In genomic region chr2:16671760-16672159, GRCh38 we compare ENCODE assay signal across 31 cellular contexts. TPM values are rescaled to one million over a fixed set of nuclear protein-coding genes. Genes with fewer than 3 reads are reported as not detected.
DNase-seq lines count a peak whose midpoint lies in the region; ATAC-seq, FAIRE-seq and TF ChIP-seq lines count a peak whose summit lies in the region.
"Had no signal": no experiment of that assay in that cellular context is flagged by ENCODE, and none has a peak within 500 bp of the region (broad histone marks: within the 10 kb centered on the region; RNA-seq: fewer than 3 reads in every experiment).

No MANE protein-coding gene starts in this region.

- H3K9me3 Mint-ChIP-seq in MCF 10A (ENCODE audit: unreplicated experiment): no peaks in the 10 kb centered on the region
- H3K9me3 Mint-ChIP-seq: activated CD4-positive, alpha-beta T cell treated with anti-CD3 and anti-CD28 coated beads, Interleukin-2, amount 10 ng/mL, durations not matched to agents 7 days and 5 days; activated T-helper 1 cell treated with anti-CD3 and anti-CD28 coated beads, Interleukin-12 subunit alpha, Interleukin-12 subunit beta, Interleukin-2, Interleukin-4 antibody, amounts not matched to agents 30 ng/mL and 10 ng/mL and 1 ng/mL, durations not matched to agents 14 hours and 24 hours and 36 hours; effector memory CD8-positive, alpha-beta T cell; GM23338; natural killer cell treated with Interleukin-12 subunit alpha and Interleukin-12 subunit beta and Interleukin-15 and Interleukin-18, amount 100 ng/mL, for 72 hours had no signal

- H4K20me1 ChIP-seq in endothelial cell of umbilical vein (replicated peaks; ENCODE audit: control insufficient read depth, extremely low read depth, insufficient read depth, low read length): no peaks in the 10 kb centered on the region
- H4K20me1 ChIP-seq: BLaER1 had no signal

- no peak for TF ChIP-seq CTCF in MCF 10A (IDR thresholded peaks at IDR 0.05; ENCODE audit: unreplicated experiment)
- no peak for TF ChIP-seq CTCF in breast epithelium (IDR thresholded peaks at IDR 0.05)
- no peak for TF ChIP-seq CTCF in endothelial cell of umbilical vein (IDR thresholded peaks at IDR 0.05; ENCODE audit: extremely low read depth in 1 of 2, insufficient read depth in 1 of 2, low read depth in 1 of 2, low read length in 2 of 2)
- TF ChIP-seq CTCF in stomach (IDR thresholded peaks at IDR 0.05): no peak

- no peaks in the 10 kb centered on the region for H3K79me2 ChIP-seq in endothelial cell of umbilical vein (ENCODE audit: control insufficient read depth, insufficient read depth, low read length)

- TF ChIP-seq POLR2A in breast epithelium (IDR thresholded peaks at IDR 0.05) (no peak), endothelial cell of umbilical vein (IDR thresholded peaks at IDR 0.05; ENCODE audit: low read depth, low read length) (no peak), stomach (IDR thresholded peaks at IDR 0.05) (no peak)

- BruUV-seq in MCF 10A (replicated peaks; lab: Mats Ljungman, UMichigan) (no TSS peak), endothelial cell of umbilical vein (replicated peaks; lab: Mats Ljungman, UMichigan) (no TSS peak)

- 84 to 100% (median 90%) methylated on average over 1 of the region's 1 CpG for WGBS in stomach, 5 donors

- no peaks in the 10 kb centered on the region for H3K36me3 Mint-ChIP-seq in MCF 10A (ENCODE audit: insufficient read depth, unreplicated experiment)
- H3K36me3 Mint-ChIP-seq: activated CD8-positive, alpha-beta memory T cell treated with anti-CD3 and anti-CD28 coated beads, Interleukin-2, amount 10 ng/mL, durations not matched to agents 7 days and 5 days; activated naive CD8-positive, alpha-beta T cell; natural killer cell treated with Interleukin-12 subunit alpha and Interleukin-12 subunit beta and Interleukin-15 and Interleukin-18, amount 100 ng/mL, for 72 hours; type B pancreatic cell had no signal

- H3K9me3 ChIP-seq in breast epithelium: no peaks in the 10 kb centered on the region
- no peaks in the 10 kb centered on the region; the same call in 1 of the 2 replicates for H3K9me3 ChIP-seq in SJCRH30 (replicated peaks)
- H3K9me3 ChIP-seq in endothelial cell of umbilical vein (replicated peaks; ENCODE audit: control insufficient read depth, insufficient read depth, low read length): no peaks in the 10 kb centered on the region
- H3K9me3 ChIP-seq in stomach: no peaks in the 10 kb centered on the region
- H3K9me3 ChIP-seq: ascending aorta, BLaER1, heart left ventricle, left lung, ovary, right lobe of liver had no signal

- CTCF ChIA-PET in MCF 10A (lab: Yijun Ruan, JAX): interaction anchor here (1.1 kb wide), 1 partner anchor 58 kb away, joined by 4 read pairs; no protein-coding TSS in a partner anchor
- CTCF ChIA-PET in endothelial cell of umbilical vein (lab: Charles Lee): interaction anchor here (1.0 kb wide), 1 partner anchor 50 kb away, joined by 3 read pairs; no protein-coding TSS in a partner anchor

- no peak overlapping the region for H3K27ac Mint-ChIP-seq in MCF 10A (ENCODE audit: low read depth, unreplicated experiment)
- H3K27ac Mint-ChIP-seq: activated CD4-positive, alpha-beta T cell treated with anti-CD3 and anti-CD28 coated beads, Interleukin-2, amount 10 ng/mL, durations not matched to agents 7 days and 5 days; activated CD8-positive, alpha-beta memory T cell treated with anti-CD3 and anti-CD28 coated beads, Interleukin-2, amount 10 ng/mL, durations not matched to agents 7 days and 5 days; activated naive CD8-positive, alpha-beta T cell; activated T-helper 1 cell treated with anti-CD3 and anti-CD28 coated beads, Interleukin-12 subunit alpha, Interleukin-12 subunit beta, Interleukin-2, Interleukin-4 antibody, amounts not matched to agents 30 ng/mL and 10 ng/mL and 1 ng/mL, durations not matched to agents 14 hours and 24 hours and 36 hours; effector memory CD8-positive, alpha-beta T cell; GM23338; natural killer cell treated with Interleukin-12 subunit alpha and Interleukin-12 subunit beta and Interleukin-15 and Interleukin-18, amount 100 ng/mL, for 72 hours; type B pancreatic cell had no signal

- POLR2A ChIA-PET in MCF 10A (lab: Yijun Ruan, JAX) (interaction anchor here (0.6 to 0.9 kb wide), 2 partner anchors 8 to 13 kb away, joined by 4 read pairs; no protein-coding TSS in a partner anchor), endothelial cell of umbilical vein (lab: Charles Lee) (no interaction called here)

- intact Hi-C loops in MCF 10A (cut with micrococcal nuclease): no loop called here
- intact Hi-C loops in breast epithelium (cut with DNase I; ENCODE audit: low total_unique reads): no loop called here
- intact Hi-C loops in endothelial cell of umbilical vein (cut with micrococcal nuclease): no loop called here
- intact Hi-C loops in stomach (cut with DNase I; ENCODE audit: low total_unique reads): no loop called here

- no peak for ATAC-seq in GM21447 (IDR thresholded peaks at IDR 0.05; ENCODE audit: unreplicated experiment)
- ATAC-seq: activated CD8-positive, alpha-beta memory T cell treated with anti-CD3 and anti-CD28 coated beads, Interleukin-2, amount 10 ng/mL, durations not matched to agents 7 days and 5 days; effector memory CD8-positive, alpha-beta T cell; GM23338; heart left ventricle; HepG2; left lung; natural killer cell treated with Interleukin-12 subunit alpha and Interleukin-12 subunit beta and Interleukin-15 and Interleukin-18, amount 100 ng/mL, for 72 hours had no signal

- H3K9me1 ChIP-seq in endothelial cell of umbilical vein (replicated peaks; ENCODE audit: control insufficient read depth, extremely low read depth, insufficient read depth, low read length): peaks cover 3% of the 10 kb centered on the region

- peaks cover 6% of the 10 kb centered on the region for H3K4me1 Mint-ChIP-seq in MCF 10A (ENCODE audit: insufficient read depth, unreplicated experiment)
- H3K4me1 Mint-ChIP-seq: activated CD4-positive, alpha-beta T cell treated with anti-CD3 and anti-CD28 coated beads, Interleukin-2, amount 10 ng/mL, durations not matched to agents 7 days and 5 days; activated CD8-positive, alpha-beta memory T cell treated with anti-CD3 and anti-CD28 coated beads, Interleukin-2, amount 10 ng/mL, durations not matched to agents 7 days and 5 days had no signal

- H3K27me3 ChIP-seq in breast epithelium (no peaks in the 10 kb centered on the region), SJCRH30 (no peaks in the 10 kb centered on the region), endothelial cell of umbilical vein (ENCODE audit: control insufficient read depth in 2 of 2, insufficient read depth in 2 of 2, low read length in 2 of 2) (peaks cover 0 to 2% of the 10 kb centered on the region in 2 experiments), stomach (no peaks in the 10 kb centered on the region)
- H3K27me3 ChIP-seq: ascending aorta, BLaER1, heart left ventricle, ovary, right lobe of liver had no signal

- H3K4me3 ChIP-seq in breast epithelium: no peak overlapping the region
- H3K4me3 ChIP-seq in SJCRH30: no peak overlapping the region
- H3K4me3 ChIP-seq in endothelial cell of umbilical vein (replicated peaks in 1 of 3; ENCODE audit: insufficient read depth in 1 of 3, low read depth in 1 of 3, low read length in 3 of 3): no peak overlapping the region
- H3K4me3 ChIP-seq in stomach: no peak overlapping the region
- H3K4me3 ChIP-seq: ascending aorta, BLaER1, GM23338, heart left ventricle, left lung, ovary, right lobe of liver had no signal

- H3K27me3 Mint-ChIP-seq in MCF 10A (ENCODE audit: insufficient read depth, unreplicated experiment): no peaks in the 10 kb centered on the region
- H3K27me3 Mint-ChIP-seq: natural killer cell treated with Interleukin-12 subunit alpha and Interleukin-12 subunit beta and Interleukin-15 and Interleukin-18, amount 100 ng/mL, for 72 hours had no signal

- H3K4me3 Mint-ChIP-seq in MCF 10A (ENCODE audit: unreplicated experiment): no peak overlapping the region
- H3K4me3 Mint-ChIP-seq: activated CD4-positive, alpha-beta T cell treated with anti-CD3 and anti-CD28 coated beads, Interleukin-2, amount 10 ng/mL, durations not matched to agents 7 days and 5 days; activated CD8-positive, alpha-beta memory T cell treated with anti-CD3 and anti-CD28 coated beads, Interleukin-2, amount 10 ng/mL, durations not matched to agents 7 days and 5 days; activated naive CD8-positive, alpha-beta T cell; activated T-helper 1 cell treated with anti-CD3 and anti-CD28 coated beads, Interleukin-12 subunit alpha, Interleukin-12 subunit beta, Interleukin-2, Interleukin-4 antibody, amounts not matched to agents 30 ng/mL and 10 ng/mL and 1 ng/mL, durations not matched to agents 14 hours and 24 hours and 36 hours; effector memory CD8-positive, alpha-beta T cell; GM23338; natural killer cell treated with Interleukin-12 subunit alpha and Interleukin-12 subunit beta and Interleukin-15 and Interleukin-18, amount 100 ng/mL, for 72 hours; type B pancreatic cell had no signal

- DNase-seq in MCF 10A (ENCODE audit: unreplicated experiment) (peak; percentile 46), breast epithelium (ENCODE audit: low spot score in 2 of 2) (no peak), SJCRH30 (peak; percentile 31 to 46), endothelial cell of umbilical vein (ENCODE audit: low read depth, low spot score) (peak; percentile 54), stomach (peak; percentile 36), NCI-H1436 treated with DMSO at 0.1 percent for 48 hours (lab: John Stamatoyannopoulos, UW) (no peak), T1000 (lab: John Stamatoyannopoulos, UW) (no peak)
- DNase-seq: ACHN; activated CD4-positive, alpha-beta T cell treated with anti-CD3 and anti-CD28 coated beads, Interleukin-2, amount 10 ng/mL, durations not matched to agents 7 days and 5 days; activated CD8-positive, alpha-beta memory T cell treated with anti-CD3 and anti-CD28 coated beads, Interleukin-2, amount 10 ng/mL, durations not matched to agents 7 days and 5 days; COR-L47; effector memory CD8-positive, alpha-beta T cell; EL; left lung; NCI-H1436; NCI-H510A; ovary; SHP77 treated with DMSO at 0.1 percent for 48 hours; stimulated activated CD8-positive, alpha-beta memory T cell treated with anti-CD3 and anti-CD28 coated beads, Interleukin-4, amount 100 ng/mL, for 48 hours had no signal

- H3K36me3 ChIP-seq in breast epithelium (no peaks in the 10 kb centered on the region), SJCRH30 (no peaks in the 10 kb centered on the region), endothelial cell of umbilical vein (ENCODE audit: control insufficient read depth in 2 of 2, extremely low read depth in 1 of 2, insufficient read depth in 2 of 2, low read length in 2 of 2) (no peaks in the 10 kb centered on the region), stomach (no peaks in the 10 kb centered on the region)
- H3K36me3 ChIP-seq: ascending aorta, BLaER1, heart left ventricle, left lung, ovary, right lobe of liver had no signal

- no peaks in the 10 kb centered on the region for H3K4me1 ChIP-seq in breast epithelium
- no peaks in the 10 kb centered on the region; the same call in 1 of the 2 replicates for H3K4me1 ChIP-seq in SJCRH30
- peaks cover 2% of the 10 kb centered on the region for H3K4me1 ChIP-seq in endothelial cell of umbilical vein (ENCODE audit: control insufficient read depth, extremely low read depth, insufficient read depth, low read length)
- no peaks in the 10 kb centered on the region for H3K4me1 ChIP-seq in stomach
- H3K4me1 ChIP-seq: ascending aorta, right lobe of liver had no signal

- no peak overlapping the region for H3K9ac ChIP-seq in endothelial cell of umbilical vein (replicated peaks; ENCODE audit: extremely low read depth, insufficient read depth, low read length)
- H3K9ac ChIP-seq: BLaER1 had no signal

- FAIRE-seq in endothelial cell of umbilical vein (lab: Jason Lieb, UNC): no peak
- FAIRE-seq: colon, HepG2 had no signal

- H3K27ac ChIP-seq in breast epithelium (peak overlapping the region in 1 of 2 donors; percentile 22), SJCRH30 (no peak overlapping the region), endothelial cell of umbilical vein (ENCODE audit: insufficient read depth, low read depth, low read length) (no peak overlapping the region), stomach (no peak overlapping the region)
- H3K27ac ChIP-seq: ascending aorta, BLaER1, heart left ventricle, left lung, ovary, right lobe of liver had no signal

- dilution Hi-C loops in endothelial cell of umbilical vein (cut with MboI; ENCODE audit: extremely low pct_ligation_motif_present, low sequenced_read_pairs): no loop called here

- no peak overlapping the region for H3K4me2 ChIP-seq in endothelial cell of umbilical vein (ENCODE audit: insufficient read depth, low read length)
- H3K4me2 ChIP-seq: BLaER1, GM23338 had no signal

- TF ChIP-seq EP300 in stomach (IDR thresholded peaks at IDR 0.05): no peak

- no peak overlapping the region for H2AFZ ChIP-seq in endothelial cell of umbilical vein (ENCODE audit: low read depth, low read length)
- H2AFZ ChIP-seq: GM23338 had no signal

RNA-seq across cellular contexts. Expression of gene CYRIA, which starts 6.1 kb away (rescaled TPM):
- total RNA-seq in MCF 10A (2022): 0.35 and 1.2 TPM in 2 replicates
- total RNA-seq in breast epithelium: 10 to 100 TPM; 12.5 to 18.7 (median 17.7) TPM
- 18.3 and 22.2 TPM in 2 replicates for total RNA-seq in SJCRH30 (2014; rRNA removed; shearing (Covaris generic))
- 38.4 and 40.3 TPM in 2 replicates for total RNA-seq in endothelial cell of umbilical vein
- polyA plus RNA-seq in endothelial cell of umbilical vein: 7.4 and 9.3 TPM in 2 replicates
- 11.1 and 11.5 TPM in 2 replicates for polyA plus RNA-seq in endothelial cell of umbilical vein (2011; cell fraction: cytosol; rRNA removed)
- polyA plus RNA-seq in endothelial cell of umbilical vein (2011; cell fraction: nucleus; rRNA removed): 36.8 and 46.0 TPM in 2 replicates
- polyA plus RNA-seq in endothelial cell of umbilical vein (2012): 24.4 and 24.8 TPM in 2 replicates
- 13.8 and 15.4 TPM in 2 replicates for polyA minus RNA-seq in endothelial cell of umbilical vein
- polyA minus RNA-seq in endothelial cell of umbilical vein (2011; cell fraction: cytosol; rRNA and poly(A)+ RNA removed): not detected
- polyA minus RNA-seq in endothelial cell of umbilical vein (2011; cell fraction: nucleus; rRNA and poly(A)+ RNA removed): 29.1 and 45.9 TPM in 2 replicates
- 10 to 100 TPM in 2 of 5 donors, 1 to 10 TPM in 2, under 1 TPM in 1; under 0.01 to 12.7 (median 3.3) TPM for total RNA-seq in stomach
- 1 to 10 TPM; 1.9 to 4.4 (median 3.2) TPM for polyA plus RNA-seq in stomach
- total RNA-seq: HepG2 had no signal

Comparison
In these comparisons a context has a peak if more than half of its experiments do, and no peak if none do; other contexts are left out.
1. DNase-seq: peak in MCF 10A (single experiment), SJCRH30 (2 of 2), endothelial cell of umbilical vein (single experiment) and stomach (single experiment); none in breast epithelium (0 of 2), NCI-H1436 treated with DMSO at 0.1 percent for 48 hours (single experiment) and T1000 (single experiment).